ENCODE assay signal across 8 cellular contexts in genomic region chr2:74740395-74741075, GRCh38.
DNase-seq lines count a peak whose midpoint lies in the region; ATAC-seq, FAIRE-seq and TF ChIP-seq lines count a peak whose summit lies in the region.

No MANE protein-coding gene starts in this region.

- H3K9me3 ChIP-seq in BE2C: no peaks in the 10 kb centered on the region
- peaks cover 6% of the 10 kb centered on the region for H3K9me3 ChIP-seq in MG63
- peaks cover 0 to 11% of the 10 kb centered on the region in 2 donors for H3K9me3 ChIP-seq in left lung

- no peak overlapping the region for H3K4me3 ChIP-seq in BE2C (ENCODE audit: low read depth, low read length)
- no peak overlapping the region for H3K4me3 ChIP-seq in MG63
- no peak overlapping the region for H3K4me3 ChIP-seq in bronchial epithelial cell (ENCODE audit: low read depth, low read length)
- no peak overlapping the region for H3K4me3 ChIP-seq in left lung

- peaks cover 12% of the 10 kb centered on the region for H3K4me1 ChIP-seq in BE2C
- peaks cover 0 to 10% of the 10 kb centered on the region in 2 donors for H3K4me1 ChIP-seq in left lung

- ATAC-seq in left lung: peak; percentile 97
- ATAC-seq in GM18498 (IDR thresholded peaks at IDR 0.05; ENCODE audit: unreplicated experiment): no peak
- ATAC-seq in GM18907 (IDR thresholded peaks at IDR 0.05; ENCODE audit: unreplicated experiment): no peak

- H3K27ac ChIP-seq in left lung: no peak overlapping the region

- intact Hi-C loops in left lung (cut with DNase I): no loop called here

- peak; percentile 50 for DNase-seq in BE2C
- peak; percentile 98 for DNase-seq in MG63
- peak; percentile 99 for DNase-seq in bronchial epithelial cell (ENCODE audit: low read depth)
- DNase-seq in left lung: peak; percentile 82 to 84
- no peak for DNase-seq in RPMI8226
- DNase-seq in NCI-H187 (lab: John Stamatoyannopoulos, UW): no peak

- peak; percentile 99 for FAIRE-seq in bronchial epithelial cell (lab: Jason Lieb, UNC)

- TF ChIP-seq CTCF in BE2C (IDR thresholded peaks at IDR 0.05; ENCODE audit: low read depth, low read length): no peak
- peak; percentile 23 for TF ChIP-seq CTCF in bronchial epithelial cell (IDR thresholded peaks at IDR 0.05; ENCODE audit: insufficient read depth, low read length, severe bottlenecking)
- TF ChIP-seq CTCF in left lung (IDR thresholded peaks at IDR 0.05): no peak

- H3K36me3 ChIP-seq in BE2C (no peaks in the 10 kb centered on the region), MG63 (no peaks in the 10 kb centered on the region), bronchial epithelial cell (ENCODE audit: control insufficient read depth, insufficient read depth, low read length) (no peaks in the 10 kb centered on the region), left lung (no peaks in the 10 kb centered on the region)

- H3K27me3 ChIP-seq in BE2C (no peaks in the 10 kb centered on the region), MG63 (no peaks in the 10 kb centered on the region), bronchial epithelial cell (ENCODE audit: control insufficient read depth, insufficient read depth, low read length) (no peaks in the 10 kb centered on the region), left lung (no peaks in the 10 kb centered on the region)

Comparison
In these comparisons a context has a peak if more than half of its experiments do, and no peak if none do; other contexts are left out.
1. DNase-seq: peak in BE2C (single experiment), MG63 (single experiment), bronchial epithelial cell (single experiment) and left lung (2 of 2); none in RPMI8226 (single experiment) and NCI-H187 (0 of 2).